In the genomic region with DNA sequence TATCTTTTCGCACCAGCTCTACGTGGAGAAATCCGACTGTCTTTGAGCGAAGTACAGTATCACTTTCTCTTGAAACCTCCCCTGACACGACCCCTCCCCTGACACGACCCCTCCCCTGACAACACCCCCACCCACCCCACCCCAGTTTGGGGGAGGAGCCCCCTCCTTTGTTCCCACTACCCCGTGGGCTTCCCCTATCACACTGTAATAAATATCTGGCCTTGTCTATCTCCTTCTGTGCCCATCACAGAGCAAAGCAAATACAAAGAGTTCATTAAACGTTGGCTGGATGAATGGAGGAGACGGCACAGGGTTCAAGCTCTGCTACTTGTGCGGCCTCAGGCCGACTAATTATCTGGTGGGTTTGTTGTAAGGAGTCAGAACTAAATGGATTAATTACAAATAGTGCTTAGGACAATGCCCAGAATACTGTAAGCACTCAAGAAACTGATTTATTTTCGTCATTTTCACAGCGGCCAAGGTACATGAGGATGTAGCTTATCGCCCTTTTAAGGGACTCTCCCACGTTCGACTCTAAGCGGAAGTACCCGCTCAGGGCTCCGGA, we compare ENCODE assay signal across 8 cellular contexts. TPM values are rescaled to one million over a fixed set of nuclear protein-coding genes. Genes with fewer than 3 reads are reported as not detected.
DNase-seq lines count a peak whose midpoint lies in the region; ATAC-seq and TF ChIP-seq lines count a peak whose summit lies in the region.

No MANE protein-coding gene starts in this region.

- DNase-seq in AG10803 (ENCODE audit: low read depth) (no peak), H7 (peak; percentile 37)
- no peak for DNase-seq in activated T-cell treated with anti-CD3 and anti-CD28 coated beads, Interleukin-2, amount 50 U/mL, for 4 hours

- H3K36me3 Mint-ChIP-seq in activated T-cell treated with anti-CD3 and anti-CD28 coated beads, Interleukin-2, amount 50 U/mL, for 4 hours (ENCODE audit: insufficient read depth) = no peaks in the 10 kb centered on the region
- H3K36me3 Mint-ChIP-seq in stimulated activated memory B cell treated with anti-CD40 and anti-IgM and Interleukin-4, amounts not matched to agents 10 μg/mL and 1 μg/mL and 100 μg/mL, for 72 hours = peaks cover 10% of the 10 kb centered on the region

- no peaks in the 10 kb centered on the region for H3K27me3 Mint-ChIP-seq in activated T-cell treated with anti-CD3 and anti-CD28 coated beads, Interleukin-2, amount 50 U/mL, for 4 hours (ENCODE audit: low read depth)
- peaks cover 8% of the 10 kb centered on the region for H3K27me3 Mint-ChIP-seq in stimulated activated memory B cell treated with anti-CD40 and anti-IgM and Interleukin-4, amounts not matched to agents 10 μg/mL and 1 μg/mL and 100 μg/mL, for 72 hours

- H3K36me3 ChIP-seq in H7 (replicated peaks; ENCODE audit: control insufficient read depth, insufficient read depth, low read length) = no peaks in the 10 kb centered on the region
- H3K36me3 ChIP-seq in iPS-15b (ENCODE audit: control insufficient read depth, insufficient read depth, low read length) = no peaks in the 10 kb centered on the region

- H3K4me3 ChIP-seq in AG10803 (ENCODE audit: low read length) (peak overlapping the region; percentile 73), H7 (ENCODE audit: insufficient read depth, low read depth, low read length) (peak overlapping the region; percentile 90), iPS-15b (ENCODE audit: low read depth, low read length) (peak overlapping the region; percentile 88)

- no peaks in the 10 kb centered on the region for H3K4me1 ChIP-seq in iPS-15b (ENCODE audit: control insufficient read depth, insufficient read depth, low read length)

- no peaks in the 10 kb centered on the region for H3K9me3 Mint-ChIP-seq in activated T-cell treated with anti-CD3 and anti-CD28 coated beads, Interleukin-2, amount 50 U/mL, for 4 hours
- no peaks in the 10 kb centered on the region for H3K9me3 Mint-ChIP-seq in stimulated activated memory B cell treated with anti-CD40 and anti-IgM and Interleukin-4, amounts not matched to agents 10 μg/mL and 1 μg/mL and 100 μg/mL, for 72 hours

- peaks cover 51% of the 10 kb centered on the region for H3K4me1 Mint-ChIP-seq in activated T-cell treated with anti-CD3 and anti-CD28 coated beads, Interleukin-2, amount 50 U/mL, for 4 hours (ENCODE audit: low read depth)
- peaks cover 36% of the 10 kb centered on the region for H3K4me1 Mint-ChIP-seq in stimulated activated memory B cell treated with anti-CD40 and anti-IgM and Interleukin-4, amounts not matched to agents 10 μg/mL and 1 μg/mL and 100 μg/mL, for 72 hours

- H3K4me3 Mint-ChIP-seq in activated T-cell treated with anti-CD3 and anti-CD28 coated beads, Interleukin-2, amount 50 U/mL, for 4 hours = peak overlapping the region; percentile 79
- H3K4me3 Mint-ChIP-seq in stimulated activated memory B cell treated with anti-CD40 and anti-IgM and Interleukin-4, amounts not matched to agents 10 μg/mL and 1 μg/mL and 100 μg/mL, for 72 hours = peak overlapping the region; percentile 95

- TF ChIP-seq CTCF in AG10803 (conservative IDR thresholded peaks at IDR 0.05; ENCODE audit: low read length) = no peak

- no peaks in the 10 kb centered on the region for H3K27me3 ChIP-seq in H7 (ENCODE audit: control insufficient read depth, insufficient read depth, low read length)
- no peaks in the 10 kb centered on the region for H3K27me3 ChIP-seq in iPS-15b (ENCODE audit: control insufficient read depth, insufficient read depth, low read length)

- peak overlapping the region; percentile 94 for H3K9ac ChIP-seq in iPS-15b (ENCODE audit: low read depth, low read length)

- no peak for ATAC-seq in activated T-cell treated with anti-CD3 and anti-CD28 coated beads, Interleukin-2, amount 50 U/mL, for 4 hours
- no peak for ATAC-seq in stimulated activated memory B cell treated with anti-CD40 and anti-IgM and Interleukin-4, amounts not matched to agents 10 μg/mL and 1 μg/mL and 100 μg/mL, for 72 hours
- ATAC-seq in GM18909 (IDR thresholded peaks at IDR 0.05; ENCODE audit: poor library complexity, unreplicated experiment) (no peak), HG03025 (IDR thresholded peaks at IDR 0.05; ENCODE audit: low FRiP score, unreplicated experiment) (no peak), HG03039 (IDR thresholded peaks at IDR 0.05; ENCODE audit: unreplicated experiment) (no peak)

- H3K9me3 ChIP-seq in iPS-15b (ENCODE audit: control insufficient read depth, insufficient read depth, low read length) = no peaks in the 10 kb centered on the region

- peak overlapping the region; percentile 99 for H3K27ac Mint-ChIP-seq in stimulated activated memory B cell treated with anti-CD40 and anti-IgM and Interleukin-4, amounts not matched to agents 10 μg/mL and 1 μg/mL and 100 μg/mL, for 72 hours

RNA-seq across cellular contexts. Expression of a gene that starts 0.6 kb away (rescaled TPM):
- 67.9 and 98.6 TPM in 2 replicates for total RNA-seq in H7 (2014; rRNA removed; shearing (Covaris generic))
- total RNA-seq in activated T-cell treated with anti-CD3 and anti-CD28 coated beads, Interleukin-2, amount 50 U/mL, for 4 hours = 10 to 100 TPM; 73.3 to 79.5 (median 77.3) TPM

RNA-seq across cellular contexts. Expression of a gene that starts 28.1 kb away (rescaled TPM):
- not detected in 2 replicates for total RNA-seq in H7 (2014; rRNA removed; shearing (Covaris generic))
- total RNA-seq in activated T-cell treated with anti-CD3 and anti-CD28 coated beads, Interleukin-2, amount 50 U/mL, for 4 hours = not detected

RNA-seq across cellular contexts. Expression of a gene that starts 31.5 kb away (rescaled TPM):
- 30.0 and 35.2 TPM in 2 replicates for total RNA-seq in H7 (2014; rRNA removed; shearing (Covaris generic))
- total RNA-seq in activated T-cell treated with anti-CD3 and anti-CD28 coated beads, Interleukin-2, amount 50 U/mL, for 4 hours = 10 to 100 TPM; 51.1 to 54.3 (median 52.5) TPM

RNA-seq across cellular contexts. Expression of a gene that starts 47.7 kb away (rescaled TPM):
- 13.3 and 22.5 TPM in 2 replicates for total RNA-seq in H7 (2014; rRNA removed; shearing (Covaris generic))
- total RNA-seq in activated T-cell treated with anti-CD3 and anti-CD28 coated beads, Interleukin-2, amount 50 U/mL, for 4 hours = under 1 TPM; 0.13 to 0.42 (median 0.35) TPM

RNA-seq across cellular contexts. Expression of a gene that starts 50.5 kb away (rescaled TPM):
- 54.1 and 60.9 TPM in 2 replicates for total RNA-seq in H7 (2014; rRNA removed; shearing (Covaris generic))
- 10 to 100 TPM; 39.0 to 50.2 (median 43.7) TPM for total RNA-seq in activated T-cell treated with anti-CD3 and anti-CD28 coated beads, Interleukin-2, amount 50 U/mL, for 4 hours
